In the genomic region with DNA sequence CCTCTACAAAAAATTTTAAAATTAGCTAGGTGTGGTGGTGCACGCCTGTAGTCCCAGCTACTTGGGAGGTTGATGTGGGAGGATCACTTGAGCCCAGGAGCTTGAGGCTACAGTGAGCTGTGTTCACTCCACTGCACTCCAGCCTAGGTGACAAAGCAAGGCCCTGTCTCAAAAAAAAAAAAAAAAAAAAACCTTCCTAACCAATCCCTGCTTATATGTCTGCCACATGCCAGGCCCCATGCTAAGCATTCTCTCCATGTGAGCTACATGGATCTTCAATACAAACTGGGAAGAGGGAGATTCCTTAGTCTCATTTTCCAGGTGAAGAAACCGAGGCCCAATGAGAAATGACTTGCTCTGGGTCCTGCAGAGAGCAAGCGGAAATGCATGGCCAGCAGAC, we compare ENCODE assay signal across 22 cellular contexts. TPM values are rescaled to one million over a fixed set of nuclear protein-coding genes. Genes with fewer than 3 reads are reported as not detected.
DNase-seq lines count a peak whose midpoint lies in the region; ATAC-seq and TF ChIP-seq lines count a peak whose summit lies in the region.
"Had no signal": no experiment of that assay in that cellular context is flagged by ENCODE, and none has a peak within 500 bp of the region (broad histone marks: within the 10 kb centered on the region; RNA-seq: fewer than 3 reads in every experiment).

No MANE protein-coding gene starts in this region.

- H3K27me3 Mint-ChIP-seq in IgD-negative memory B cell (no peaks in the 10 kb centered on the region), WTC11 (ENCODE audit: low read depth) (no peaks in the 10 kb centered on the region), neural progenitor cell (ENCODE audit: insufficient read depth, low read depth) (peaks cover 3% of the 10 kb centered on the region)
- H3K27me3 Mint-ChIP-seq: CD4-positive, alpha-beta memory T cell had no signal

- peaks cover 2% of the 10 kb centered on the region for H3K79me2 ChIP-seq in neural progenitor cell (ENCODE audit: low read depth)

- H3K9ac ChIP-seq in neural progenitor cell: no peak overlapping the region

- H3F3A ChIP-seq in neural progenitor cell (ENCODE audit: low read depth): peaks cover 40% of the 10 kb centered on the region

- peaks cover 15% of the 10 kb centered on the region for H3K4me1 ChIP-seq in neural progenitor cell

- H4K20me1 ChIP-seq in neural progenitor cell (ENCODE audit: low read depth): peaks cover 11% of the 10 kb centered on the region

- H3K4me2 ChIP-seq in neural progenitor cell: no peak overlapping the region
- H3K4me2 ChIP-seq: A549 had no signal

- POLR2A ChIA-PET in AG04450 (lab: Yijun Ruan, JAX) (interaction anchor here (0.6 kb wide), 1 partner anchor 11 kb away, joined by 4 read pairs; no protein-coding TSS in a partner anchor), WTC11 (lab: Charles Lee) (no interaction called here)

- ATAC-seq in WTC11 (no peak), GM18909 (IDR thresholded peaks at IDR 0.05; ENCODE audit: poor library complexity, unreplicated experiment) (no peak)

- H3K4me3 ChIP-seq in AG04450 (ENCODE audit: low read depth, low read length) (no peak overlapping the region), neural progenitor cell (no peak overlapping the region)
- H3K4me3 ChIP-seq: A549, HAP-1 had no signal

- H3K27ac Mint-ChIP-seq in IgD-negative memory B cell (peak overlapping the region in 2 of 3 donors; percentile 71 to 80), WTC11 (peak overlapping the region; percentile 63; the same call in 1 of the 2 replicates), neural progenitor cell (peak overlapping the region; percentile 25)

- CTCF ChIA-PET in AG04450 (lab: Charles Lee) (interaction anchor here (0.7 kb wide), 1 partner anchor 9 kb away, joined by 5 read pairs; no protein-coding TSS in a partner anchor), WTC11 (lab: Charles Lee) (interaction anchor here (2.1 kb wide), 1 partner anchor 19 kb away, joined by 7 read pairs; no protein-coding TSS in a partner anchor)

- no peaks in the 10 kb centered on the region for H3K36me3 ChIP-seq in neural progenitor cell

- H3K4me3 Mint-ChIP-seq in IgD-negative memory B cell: peak overlapping the region in 1 of 4 donors; percentile 45
- H3K4me3 Mint-ChIP-seq in WTC11: no peak overlapping the region
- peak overlapping the region; percentile 53 for H3K4me3 Mint-ChIP-seq in neural progenitor cell
- H3K4me3 Mint-ChIP-seq: CD4-positive, alpha-beta memory T cell had no signal

- TF ChIP-seq CTCF in AG04450 (IDR thresholded peaks at IDR 0.05; ENCODE audit: low read depth, low read length) (no peak), WTC11 (IDR thresholded peaks at IDR 0.05) (no peak), neural progenitor cell (IDR thresholded peaks at IDR 0.05) (no peak)

- H3K36me3 Mint-ChIP-seq in IgD-negative memory B cell (peaks cover 7% of the 10 kb centered on the region), WTC11 (peaks cover 12% of the 10 kb centered on the region), neural progenitor cell (peaks cover 9% of the 10 kb centered on the region)

- no peak for DNase-seq in AG04450 (ENCODE audit: low read depth, low spot score)
- no peak for DNase-seq in WTC11 (ENCODE audit: low spot score)
- DNase-seq in neural progenitor cell (ENCODE audit: low spot score): no peak
- no peak for DNase-seq in SIG-M5 (lab: John Stamatoyannopoulos, UW)
- DNase-seq in NCI-H446 treated with DMSO at 0.1 percent for 48 hours (lab: John Stamatoyannopoulos, UW): no peak
- DNase-seq: 8988T; ACHN; C1 segment of cervical spinal cord; Calu3; CD4-positive, alpha-beta memory T cell; COR-L47; DMS53; DMS79 treated with DMSO at 0.1 percent for 48 hours; GF-D8; GOT3 had no signal

- H3K27ac ChIP-seq in AG04450 (ENCODE audit: low read depth, low read length) (peak overlapping the region; percentile 2), neural progenitor cell (no peak overlapping the region)
- H3K27ac ChIP-seq: A549 had no signal

- H3K9me3 ChIP-seq in AG04450 (ENCODE audit: control insufficient read depth, insufficient read depth, low read length): no peaks in the 10 kb centered on the region
- H3K9me3 ChIP-seq in neural progenitor cell (ENCODE audit: low read depth): no peaks in the 10 kb centered on the region
- H3K9me3 ChIP-seq: A549, HAP-1 had no signal

- H3K9me3 Mint-ChIP-seq in IgD-negative memory B cell (no peaks in the 10 kb centered on the region), WTC11 (no peaks in the 10 kb centered on the region), neural progenitor cell (no peaks in the 10 kb centered on the region)
- H3K9me3 Mint-ChIP-seq: CD4-positive, alpha-beta memory T cell had no signal

- H3K4me1 Mint-ChIP-seq in IgD-negative memory B cell (peaks cover 0 to 8% (median 5%) of the 10 kb centered on the region in 3 donors), WTC11 (peaks cover 20% of the 10 kb centered on the region), neural progenitor cell (peaks cover 14% of the 10 kb centered on the region)

- H2AFZ ChIP-seq in neural progenitor cell (replicated peaks): no peak overlapping the region

- H3K27me3 ChIP-seq in AG04450 (ENCODE audit: control insufficient read depth, insufficient read depth, low read length) (no peaks in the 10 kb centered on the region), neural progenitor cell (no peaks in the 10 kb centered on the region)

TF ChIP-seq in WTC11, 78 proteins besides CTCF, POLR2A, EP300 and RAD21 (continues in another document):
- no peak for TF ChIP-seq TEAD4 (CRISPR knock-in tag; IDR thresholded peaks at IDR 0.05)
- TF ChIP-seq, protein P1, sequence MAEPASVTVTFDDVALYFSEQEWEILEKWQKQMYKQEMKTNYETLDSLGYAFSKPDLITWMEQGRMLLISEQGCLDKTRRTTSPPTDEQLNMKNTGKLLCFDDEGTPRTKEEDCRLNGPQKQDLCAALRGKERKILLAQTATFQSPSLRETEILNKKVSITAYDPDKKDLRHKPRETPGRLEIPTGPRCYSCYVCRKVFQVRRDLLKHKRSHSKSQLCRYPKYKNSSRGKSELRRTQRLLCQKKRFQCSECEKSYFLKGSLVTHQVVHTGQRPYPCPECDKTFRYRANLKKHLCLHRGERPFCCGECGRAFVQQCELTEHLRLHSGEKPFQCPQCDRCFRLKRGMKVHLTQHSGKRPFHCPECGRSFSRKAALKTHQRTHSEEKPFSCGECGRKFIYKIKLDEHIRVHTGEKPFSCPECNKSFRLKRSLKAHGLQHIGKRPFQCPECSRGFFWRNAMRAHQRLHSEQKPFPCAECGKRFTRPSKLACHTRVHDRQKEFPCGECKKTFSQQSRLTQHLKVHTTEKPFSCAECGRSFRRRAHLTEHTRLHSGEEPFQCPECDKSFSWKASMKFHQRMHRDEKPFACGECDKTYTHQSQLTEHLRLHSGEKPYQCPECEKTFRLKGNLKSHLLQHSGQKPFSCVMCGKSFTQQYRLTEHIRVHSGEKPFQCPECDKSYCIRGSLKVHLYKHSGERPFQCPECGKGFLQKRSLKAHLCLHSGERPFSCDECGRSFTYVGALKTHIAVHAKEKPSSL (CRISPR knock-in tag; conservative IDR thresholded peaks at IDR 0.05): no peak
- no peak for TF ChIP-seq JAZF1 (CRISPR knock-in tag; IDR thresholded peaks at IDR 0.05)
- TF ChIP-seq, protein P2, sequence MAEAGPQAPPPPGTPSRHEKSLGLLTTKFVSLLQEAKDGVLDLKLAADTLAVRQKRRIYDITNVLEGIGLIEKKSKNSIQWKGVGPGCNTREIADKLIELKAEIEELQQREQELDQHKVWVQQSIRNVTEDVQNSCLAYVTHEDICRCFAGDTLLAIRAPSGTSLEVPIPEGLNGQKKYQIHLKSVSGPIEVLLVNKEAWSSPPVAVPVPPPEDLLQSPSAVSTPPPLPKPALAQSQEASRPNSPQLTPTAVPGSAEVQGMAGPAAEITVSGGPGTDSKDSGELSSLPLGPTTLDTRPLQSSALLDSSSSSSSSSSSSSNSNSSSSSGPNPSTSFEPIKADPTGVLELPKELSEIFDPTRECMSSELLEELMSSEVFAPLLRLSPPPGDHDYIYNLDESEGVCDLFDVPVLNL (CRISPR knock-in tag; IDR thresholded peaks at IDR 0.05; ENCODE audit: borderline replicate concordance, low read depth): no peak
- TF ChIP-seq ZNF121 (CRISPR knock-in tag; IDR thresholded peaks at IDR 0.05): no peak

RNA-seq across cellular contexts. Expression of a gene that starts 2.3 kb away (rescaled TPM):
- polyA plus RNA-seq in AG04450 (2011; rRNA removed) (not detected in 2 replicates), IgD-negative memory B cell (not detected)
- not detected in 2 replicates for polyA minus RNA-seq in AG04450 (2011; rRNA and poly(A)+ RNA removed)
- total RNA-seq in WTC11 (2021) (not detected in 3 replicates), neural progenitor cell (ENCODE audit: low replicate concordance) (not detected in 2 replicates)
- total RNA-seq: Calu3; CD4-positive, alpha-beta memory T cell; Daoy; G401 had no signal
- polyA plus RNA-seq: BJ; CD4-positive, alpha-beta memory T cell had no signal

RNA-seq across cellular contexts. Expression of a gene that starts 6.0 kb away (rescaled TPM):
- polyA plus RNA-seq in AG04450 (2011; rRNA removed) (37.7 and 62.9 TPM in 2 replicates), IgD-negative memory B cell (144 TPM)
- polyA minus RNA-seq in AG04450 (2011; rRNA and poly(A)+ RNA removed): 122 and 154 TPM in 2 replicates
- total RNA-seq in WTC11 (2021) (161 to 177 TPM (median 165 TPM) in 3 replicates), neural progenitor cell (ENCODE audit: low replicate concordance) (44.0 and 67.1 TPM in 2 replicates)

RNA-seq across cellular contexts. Expression of a gene that starts 6.6 kb away (rescaled TPM):
- polyA plus RNA-seq in AG04450 (2011; rRNA removed) (186 and 204 TPM in 2 replicates), IgD-negative memory B cell (269 TPM)
- 102 and 133 TPM in 2 replicates for polyA minus RNA-seq in AG04450 (2011; rRNA and poly(A)+ RNA removed)
- total RNA-seq in WTC11 (2021) (170 to 187 TPM (median 182 TPM) in 3 replicates), neural progenitor cell (ENCODE audit: low replicate concordance) (166 and 250 TPM in 2 replicates)

RNA-seq across cellular contexts. Expression of a gene that starts 31.2 kb away (rescaled TPM):
- polyA plus RNA-seq in AG04450 (2011; rRNA removed): 895 and 966 TPM in 2 replicates
- 696 and 781 TPM in 2 replicates for polyA minus RNA-seq in AG04450 (2011; rRNA and poly(A)+ RNA removed)
- 139 TPM for polyA plus RNA-seq in IgD-negative memory B cell
- 332 to 358 TPM (median 344 TPM) in 3 replicates for total RNA-seq in WTC11 (2021)
- 146 and 258 TPM in 2 replicates for total RNA-seq in neural progenitor cell (ENCODE audit: low replicate concordance)

RNA-seq across cellular contexts. Expression of a gene that starts 43.6 kb away (rescaled TPM):
- 6.8 and 15.0 TPM in 2 replicates for polyA plus RNA-seq in AG04450 (2011; rRNA removed)
- 2.3 TPM in 1 of 2 replicates, not detected in the other for polyA minus RNA-seq in AG04450 (2011; rRNA and poly(A)+ RNA removed)
- not detected for polyA plus RNA-seq in IgD-negative memory B cell
- total RNA-seq in WTC11 (2021): 0.64 to 1.0 TPM (median 0.70 TPM) in 3 replicates
- not detected in 2 replicates for total RNA-seq in neural progenitor cell (ENCODE audit: low replicate concordance)
- total RNA-seq: Calu3; CD4-positive, alpha-beta memory T cell; Daoy; G401 had no signal
- polyA plus RNA-seq: A549; CD4-positive, alpha-beta memory T cell had no signal

Comparison
In these comparisons a context has a peak if more than half of its experiments do, and no peak if none do; other contexts are left out.
1. H3K27ac Mint-ChIP-seq: peak in every context shown above with its lines; median percentile 76 in IgD-negative memory B cell; 63 in WTC11; 25 in neural progenitor cell.